Comparison of ENCODE assay signal across 9 cellular contexts in genomic region chr5:9546973-9547947, GRCh38. TPM values are rescaled to one million over a fixed set of nuclear protein-coding genes. Genes with fewer than 3 reads are reported as not detected.
DNase-seq lines count a peak whose midpoint lies in the region; ATAC-seq and TF ChIP-seq lines count a peak whose summit lies in the region.
"Had no signal": no experiment of that assay in that cellular context is flagged by ENCODE, and none has a peak within 500 bp of the region (broad histone marks: within the 10 kb centered on the region; RNA-seq: fewer than 3 reads in every experiment).

No MANE protein-coding gene starts in this region.

- DNase-seq in H7, result peak; percentile 52
- DNase-seq in breast epithelium (ENCODE audit: low spot score in 2 of 2), result no peak
- DNase-seq in immature natural killer cell, result no peak
- no peak for DNase-seq in NCI-H1694 treated with DMSO at 0.1 percent for 48 hours (lab: John Stamatoyannopoulos, UW)

- peak overlapping the region; percentile 6 to 78 (median 58) for H3K4me3 Mint-ChIP-seq in immature natural killer cell

- no peak for TF ChIP-seq CTCF in breast epithelium (IDR thresholded peaks at IDR 0.05)

- TF ChIP-seq POLR2A in breast epithelium (IDR thresholded peaks at IDR 0.05), result no peak

- H3K4me3 ChIP-seq in H7 (ENCODE audit: insufficient read depth, low read depth, low read length) (peak overlapping the region; percentile 71), breast epithelium (peak overlapping the region; percentile 58 to 85 (median 73)), skin epidermis (peak overlapping the region; percentile 52 to 69 (median 63))

- peaks cover 0 to 13% (median 12%) of the 10 kb centered on the region in 3 donors for H3K27me3 Mint-ChIP-seq in immature natural killer cell (ENCODE audit: low read depth in 3 of 3)

- H3K4me1 ChIP-seq in breast epithelium, result no peaks in the 10 kb centered on the region

- no peaks in the 10 kb centered on the region for H3K9me3 ChIP-seq in breast epithelium
- H3K9me3 ChIP-seq: adrenal gland had no signal

- H3K27me3 ChIP-seq in H7 (ENCODE audit: control insufficient read depth, insufficient read depth, low read length), result peaks cover 12% of the 10 kb centered on the region
- H3K27me3 ChIP-seq in breast epithelium, result no peaks in the 10 kb centered on the region
- H3K27me3 ChIP-seq: adrenal gland had no signal

- H3K27ac Mint-ChIP-seq in immature natural killer cell, result no peak overlapping the region

- ATAC-seq in GM19397 (IDR thresholded peaks at IDR 0.05; ENCODE audit: unreplicated experiment) (no peak), HG03520 (IDR thresholded peaks at IDR 0.05; ENCODE audit: unreplicated experiment) (no peak), GM19351 (IDR thresholded peaks at IDR 0.05; ENCODE audit: unreplicated experiment) (no peak)

- peaks cover 9 to 13% of the 10 kb centered on the region in 2 donors for H3K4me1 Mint-ChIP-seq in immature natural killer cell

- H3K36me3 Mint-ChIP-seq in immature natural killer cell, result no peaks in the 10 kb centered on the region

- peak overlapping the region; percentile 87 to 88 for H3K27ac ChIP-seq in breast epithelium
- peak overlapping the region in 19 of 21 experiments; percentile 10 to 95 (median 82) for H3K27ac ChIP-seq in skin epidermis

- intact Hi-C loops in breast epithelium (cut with DNase I; ENCODE audit: low total_unique reads), result loop anchor here (10.0 kb wide), 1 partner anchor 892 kb away; no protein-coding TSS in a partner anchor

- H3K36me3 ChIP-seq in H7 (replicated peaks; ENCODE audit: control insufficient read depth, insufficient read depth, low read length), result peaks cover 3% of the 10 kb centered on the region
- no peaks in the 10 kb centered on the region for H3K36me3 ChIP-seq in breast epithelium
- H3K36me3 ChIP-seq: adrenal gland had no signal

- peaks cover 0 to 25% (median 6%) of the 10 kb centered on the region in 6 donors for H3K9me3 Mint-ChIP-seq in immature natural killer cell

RNA-seq across cellular contexts. Expression of gene SEMA5A, which starts 1.4 kb away (rescaled TPM):
- 6.5 and 7.9 TPM in 2 replicates for total RNA-seq in H7 (2014; rRNA removed; shearing (Covaris generic))
- total RNA-seq in breast epithelium, result 10 to 100 TPM in 2 of 3 donors, 1 to 10 TPM in 1; 3.0 to 35.4 (median 25.9) TPM
- polyA plus RNA-seq in immature natural killer cell, result under 1 TPM in 1 of 3 donors, not detected in 2; 0.02 TPM
